ENCODE assay signal across 21 cellular contexts in genomic region chr3:196138464-196138863, GRCh38. TPM values are rescaled to one million over a fixed set of nuclear protein-coding genes. Genes with fewer than 3 reads are reported as not detected.
DNase-seq lines count a peak whose midpoint lies in the region; ATAC-seq and TF ChIP-seq lines count a peak whose summit lies in the region.
"Had no signal": no experiment of that assay in that cellular context is flagged by ENCODE, and none has a peak within 500 bp of the region (broad histone marks: within the 10 kb centered on the region; RNA-seq: fewer than 3 reads in every experiment).

No MANE protein-coding gene starts in this region.

- H2BK12ac ChIP-seq in mesenchymal stem cell (ENCODE audit: low read length in 2 of 2) = no peak overlapping the region

- H3K27ac ChIP-seq in mesenchymal stem cell (ENCODE audit: low read length, poor library complexity, severe bottlenecking) = no peak overlapping the region
- H3K27ac ChIP-seq in suprapubic skin = peak overlapping the region; percentile 56
- no peak overlapping the region for H3K27ac ChIP-seq in upper lobe of right lung
- H3K27ac ChIP-seq: SJSA1 had no signal

- H2BK5ac ChIP-seq in mesenchymal stem cell (ENCODE audit: low read depth, low read length, poor library complexity, severe bottlenecking) = no peak overlapping the region

- no peak for TF ChIP-seq EP300 in suprapubic skin (IDR thresholded peaks at IDR 0.05)

- no peak for TF ChIP-seq POLR2A in suprapubic skin (IDR thresholded peaks at IDR 0.05)

- no peak overlapping the region for H3K18ac ChIP-seq in mesenchymal stem cell (ENCODE audit: low read depth in 1 of 2, low read length in 2 of 2)

- TF ChIP-seq CTCF in choroid plexus epithelial cell (conservative IDR thresholded peaks at IDR 0.05; ENCODE audit: low read depth, low read length) (no peak), suprapubic skin (IDR thresholded peaks at IDR 0.05) (no peak), upper lobe of right lung (IDR thresholded peaks at IDR 0.05) (no peak)

- no peak overlapping the region for H3K4ac ChIP-seq in mesenchymal stem cell (ENCODE audit: low read depth in 1 of 2, low read length in 2 of 2)

- WGBS in mesenchymal stem cell = 76% methylated on average over 3 of the region's 5 CpGs
- WGBS in suprapubic skin = 49% methylated on average over 5 of the region's 5 CpGs

- no peak overlapping the region for H3K4me3 ChIP-seq in choroid plexus epithelial cell (ENCODE audit: low read depth, low read length)
- no peak overlapping the region for H3K4me3 ChIP-seq in mesenchymal stem cell (ENCODE audit: insufficient read depth in 1 of 2, low read depth in 1 of 2, low read length in 2 of 2)
- H3K4me3 ChIP-seq in suprapubic skin = no peak overlapping the region
- H3K4me3 ChIP-seq in upper lobe of right lung = no peak overlapping the region
- H3K4me3 ChIP-seq: SJSA1 had no signal

- no peak overlapping the region for H3K4me2 ChIP-seq in mesenchymal stem cell (ENCODE audit: low read length, poor library complexity, severe bottlenecking)

- H3K27me3 ChIP-seq in mesenchymal stem cell (ENCODE audit: control insufficient read depth in 1 of 2, insufficient read depth in 1 of 2, low read length in 2 of 2) (peaks cover 0 to 19% of the 10 kb centered on the region in 2 experiments), suprapubic skin (no peaks in the 10 kb centered on the region), upper lobe of right lung (no peaks in the 10 kb centered on the region)
- H3K27me3 ChIP-seq: SJSA1 had no signal

- no peak overlapping the region for H2AFZ ChIP-seq in mesenchymal stem cell (ENCODE audit: low read depth, low read length)

- no peak overlapping the region for H2AK5ac ChIP-seq in mesenchymal stem cell (ENCODE audit: low read length, severe bottlenecking)

- no peak overlapping the region for H3K14ac ChIP-seq in mesenchymal stem cell (ENCODE audit: low read length in 2 of 2)

- no peak overlapping the region for H4K91ac ChIP-seq in mesenchymal stem cell (ENCODE audit: low read length)

- H3K23ac ChIP-seq in mesenchymal stem cell (ENCODE audit: low read length in 2 of 2) = no peak overlapping the region

- DNase-seq in NCI-H1105 treated with DMSO at 0.1 percent for 48 hours (lab: John Stamatoyannopoulos, UW) (peak; percentile 12), NCI-H1105 (lab: John Stamatoyannopoulos, UW) (no peak), choroid plexus epithelial cell (ENCODE audit: low read depth) (peak; percentile 26), mesenchymal stem cell (no peak), suprapubic skin (ENCODE audit: low spot score in 2 of 2) (no peak), NCI-H1092 treated with DMSO at 0.1 percent for 48 hours (lab: John Stamatoyannopoulos, UW) (no peak), upper lobe of right lung (no peak), superior temporal gyrus (ENCODE audit: extremely low spot score) (no peak)
- DNase-seq: 8988T; activated CD4-positive, alpha-beta memory T cell treated with anti-CD3 and anti-CD28 coated beads for 36 hours; activated CD4-positive, CD25-positive, alpha-beta regulatory T cell; activated naive CD4-positive, alpha-beta T cell treated with Interleukin-2 at 50 U/mL for 16 hours; activated T-cell treated with anti-CD3 and anti-CD28 coated beads, Interleukin-2, amount 50 U/mL, for 1 hour; anterior cingulate cortex; central memory CD4-positive, alpha-beta T cell; NCI-H146; NCI-H82; stimulated activated CD4-positive, alpha-beta T cell treated with anti-CD3 and anti-CD28 coated beads, Interleukin-4, amount 100 ng/mL, for 4 hours; stimulated activated naive CD8-positive, alpha-beta T cell treated with anti-CD3 and anti-CD28 coated beads, Interleukin-15, amount 100 ng/mL, for 72 hours had no signal

- no peaks in the 10 kb centered on the region for H3K9me3 ChIP-seq in mesenchymal stem cell (ENCODE audit: control insufficient read depth, low read length)
- no peaks in the 10 kb centered on the region for H3K9me3 ChIP-seq in suprapubic skin
- H3K9me3 ChIP-seq in upper lobe of right lung = no peaks in the 10 kb centered on the region
- H3K9me3 ChIP-seq: SJSA1 had no signal

- no peak overlapping the region for H2BK15ac ChIP-seq in mesenchymal stem cell (ENCODE audit: low read depth, poor library complexity, severe bottlenecking)

- peaks cover 9% of the 10 kb centered on the region for H3K4me1 ChIP-seq in mesenchymal stem cell (ENCODE audit: control insufficient read depth, insufficient read depth, low read depth, low read length)
- H3K4me1 ChIP-seq in suprapubic skin = peaks cover 47% of the 10 kb centered on the region
- no peaks in the 10 kb centered on the region for H3K4me1 ChIP-seq in upper lobe of right lung
- H3K4me1 ChIP-seq: SJSA1 had no signal

- H4K8ac ChIP-seq in mesenchymal stem cell (ENCODE audit: low read length) = no peak overlapping the region

- peak overlapping the region; percentile 47 for H3K9ac ChIP-seq in mesenchymal stem cell (ENCODE audit: low read length)

- no peaks in the 10 kb centered on the region for H3K36me3 ChIP-seq in mesenchymal stem cell (ENCODE audit: control insufficient read depth in 1 of 2, insufficient read depth in 2 of 2, low read depth in 1 of 2, low read length in 2 of 2)
- no peaks in the 10 kb centered on the region for H3K36me3 ChIP-seq in suprapubic skin
- H3K36me3 ChIP-seq in upper lobe of right lung = no peaks in the 10 kb centered on the region
- H3K36me3 ChIP-seq: SJSA1 had no signal

- no peak overlapping the region for H2BK120ac ChIP-seq in mesenchymal stem cell (ENCODE audit: low read depth, low read length)

- ATAC-seq in upper lobe of right lung = no peak
- ATAC-seq: esophagus mucosa; stimulated activated naive CD8-positive, alpha-beta T cell treated with anti-CD3 and anti-CD28 coated beads, Interleukin-15, amount 100 ng/mL, for 72 hours had no signal

- intact Hi-C loops in upper lobe of right lung (cut with DNase I) = no loop called here

- no peaks in the 10 kb centered on the region for H3K79me1 ChIP-seq in mesenchymal stem cell (replicated peaks; ENCODE audit: low read length, poor library complexity, severe bottlenecking)

RNA-seq across cellular contexts. Expression of gene TFRC, which starts 56.6 kb away (rescaled TPM):
- polyA plus RNA-seq in mesenchymal stem cell (2013, experiment 1 of 2) = 34.8 TPM
- 37.0 TPM for polyA plus RNA-seq in mesenchymal stem cell (2013, experiment 2 of 2)
- total RNA-seq in suprapubic skin (100 to 1,000 TPM in 1 of 4 donors, 10 to 100 TPM in 3; 67.6 to 163 (median 70.4) TPM), upper lobe of right lung (248 TPM)

Comparison
In these comparisons a context has a peak if more than half of its experiments do, and no peak if none do; other contexts are left out.
1. DNase-seq: peak in NCI-H1105 treated with DMSO at 0.1 percent for 48 hours (single experiment) and choroid plexus epithelial cell (single experiment); none in NCI-H1105 (single experiment), mesenchymal stem cell (single experiment), suprapubic skin (0 of 2), NCI-H1092 treated with DMSO at 0.1 percent for 48 hours (single experiment), upper lobe of right lung (single experiment) and superior temporal gyrus (single experiment).